8 cellular contexts compared by ENCODE assay signal in the genomic region with DNA sequence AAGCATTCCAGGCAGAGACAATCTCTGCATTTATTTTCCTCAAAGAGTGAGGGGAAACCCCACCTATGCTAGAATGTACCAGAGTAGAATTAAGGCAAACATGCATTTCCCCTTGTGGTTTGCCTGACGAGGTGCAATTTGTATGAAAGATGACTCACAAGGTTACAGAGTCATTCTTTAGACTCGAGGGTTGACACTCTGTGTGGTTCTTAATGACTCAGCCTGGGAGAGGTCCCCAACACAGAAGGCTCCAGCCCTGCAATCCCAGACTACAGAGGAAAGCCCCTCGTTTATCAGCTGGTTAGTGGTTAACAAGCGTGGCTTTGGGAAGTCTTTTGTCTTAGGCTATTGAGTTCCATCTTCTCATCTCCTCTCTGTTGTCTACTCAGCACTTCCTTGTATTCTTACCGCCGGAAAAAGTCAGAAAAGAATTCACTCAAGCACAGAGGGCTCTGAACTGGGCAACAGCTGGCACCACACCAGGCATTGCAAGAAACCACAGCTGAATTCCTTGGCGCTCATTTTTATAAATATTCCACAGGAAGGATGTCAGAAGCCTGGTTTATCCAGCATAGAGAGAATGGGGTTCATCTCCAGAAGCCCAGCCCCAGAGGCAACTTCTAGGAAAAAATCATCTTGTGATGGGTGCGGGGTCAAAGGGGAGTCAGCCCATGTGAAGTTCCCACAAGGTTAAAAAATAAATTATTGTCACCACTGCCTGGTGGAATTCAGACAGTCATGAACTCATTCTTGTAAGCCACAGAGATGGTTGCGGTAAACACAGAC. TPM values are rescaled to one million over a fixed set of nuclear protein-coding genes. Genes with fewer than 3 reads are reported as not detected.
A peak's percentile ranks its signal among the peaks of the same experiment; 100 is the strongest.
DNase-seq lines count a peak whose midpoint lies in the region; ATAC-seq, FAIRE-seq and TF ChIP-seq lines count a peak whose summit lies in the region.

No MANE protein-coding gene starts in this region.

- peaks cover 7% of the 10 kb centered on the region; the same call in 1 of the 2 replicates for H3K27me3 ChIP-seq in BJ (ENCODE audit: control insufficient read depth, insufficient read depth, low read length)
- H3K27me3 ChIP-seq in K562 (ENCODE audit: control insufficient read depth in 2 of 2, insufficient read depth in 2 of 2, low read length in 2 of 2) = no peaks in the 10 kb centered on the region

- no peaks in the 10 kb centered on the region for H3K4me1 ChIP-seq in K562 (replicated peaks in 1 of 2; ENCODE audit: control insufficient read depth in 2 of 2, insufficient read depth in 2 of 2, low read length in 2 of 2)

- 0% methylated on average over 9 of the region's 9 CpGs for WGBS in K562 (ENCODE audit: insufficient coverage, low coverage, missing lambda C conversion rate)

- no peaks in the 10 kb centered on the region for H3K79me2 ChIP-seq in K562 (ENCODE audit: control insufficient read depth, insufficient read depth, low read length)

- peak; percentile 97 for ATAC-seq in GM19351 (IDR thresholded peaks at IDR 0.05; ENCODE audit: unreplicated experiment)
- peak; percentile 99 for ATAC-seq in HG03442 (IDR thresholded peaks at IDR 0.05; ENCODE audit: unreplicated experiment)
- no peak for ATAC-seq in K562
- ATAC-seq in left lobe of liver = peak; percentile 24

- CTCF ChIA-PET in BJ (lab: Yijun Ruan, JAX) = interaction anchor here (0.6 to 1.7 kb wide), 7 partner anchors 11 to 184 kb away, joined by 3 to 5 read pairs (median 3); no protein-coding TSS in a partner anchor
- CTCF ChIA-PET in K562 (lab: Yijun Ruan, JAX; ENCODE audit: low intra/inter-chr PET ratio) = no interaction called here

- H3K27ac ChIP-seq in K562 (ENCODE audit: extremely low read depth, low read depth, low read length) = no peak overlapping the region

- H4K20me1 ChIP-seq in K562 (replicated peaks; ENCODE audit: control insufficient read depth, insufficient read depth, low read length) = no peaks in the 10 kb centered on the region

- H3K9me3 ChIP-seq in K562 (replicated peaks; ENCODE audit: control insufficient read depth, insufficient read depth, low read depth, low read length) = no peaks in the 10 kb centered on the region

- TF ChIP-seq CTCF in BJ (IDR thresholded peaks at IDR 0.05; ENCODE audit: insufficient read depth, low read depth, low read length) = peak; percentile 54
- no peak for TF ChIP-seq CTCF in K562 (IDR thresholded peaks at IDR 0.05 in 2 of 3, conservative IDR thresholded peaks at IDR 0.05 in 1 of 3; ENCODE audit: insufficient read depth in 2 of 3, low read depth in 1 of 3, low read length in 3 of 3)

- BruUV-seq in K562 (replicated peaks; lab: Mats Ljungman, UMichigan) = no TSS peak

- FAIRE-seq in K562 (lab: Jason Lieb, UNC) = peak; percentile 59

- H2AFZ ChIP-seq in K562 (ENCODE audit: low read depth, low read length) = no peak overlapping the region

- TF ChIP-seq POLR2A in K562 (conservative IDR thresholded peaks at IDR 0.05) = no peak

- DNase-seq in BJ (ENCODE audit: low read depth) (peak; percentile 98), T-helper 1 cell (peak; percentile 42 to 85 (median 59)), K562 (ENCODE audit: extremely low read depth in 1 of 4, low spot score in 3 of 4) (peak in 2 of 4 experiments; percentile 9 to 13), left lobe of liver (ENCODE audit: low spot score) (no peak), NCI-H1694 treated with DMSO at 0.1 percent for 48 hours (lab: John Stamatoyannopoulos, UW) (no peak)
- DNase-seq in stimulated activated CD4-positive, alpha-beta T cell treated with anti-CD3 and anti-CD28 coated beads, TNF-alpha, amount 100 ng/mL, for 48 hours (ENCODE audit: low read depth in 3 of 3) = peak; percentile 33 to 46 (median 35)

- H3K4me2 ChIP-seq in K562 (ENCODE audit: insufficient read depth, low read length) = no peak overlapping the region

- intact Hi-C loops in K562 (cut with micrococcal nuclease) = no loop called here

- TF ChIP-seq EP300 in K562 (IDR thresholded peaks at IDR 0.05; ENCODE audit: low read length) = no peak

- in situ Hi-C loops in K562 (cut with MboI) = no loop called here

- POLR2A ChIA-PET in BJ (lab: Charles Lee) = no interaction called here
- POLR2A ChIA-PET in K562 (lab: Yijun Ruan, JAX) = no interaction called here

- H3K9me1 ChIP-seq in K562 (ENCODE audit: control insufficient read depth, insufficient read depth, low read length) = no peaks in the 10 kb centered on the region

- H3K36me3 ChIP-seq in BJ (ENCODE audit: control insufficient read depth, insufficient read depth, low read length) (no peaks in the 10 kb centered on the region), K562 (ENCODE audit: control insufficient read depth, insufficient read depth, low read length) (no peaks in the 10 kb centered on the region)

- no peak for TF ChIP-seq RAD21 in K562 (CRISPR knock-in tag; conservative IDR thresholded peaks at IDR 0.05 in 1 of 2, IDR thresholded peaks at IDR 0.05 in 1 of 2)

- H3K9ac ChIP-seq in K562 (ENCODE audit: insufficient read depth in 1 of 2, low read depth in 2 of 2, low read length in 2 of 2) = no peak overlapping the region

- H3K4me3 ChIP-seq in BJ (ENCODE audit: low read depth, low read length) = no peak overlapping the region
- H3K4me3 ChIP-seq in K562 = no peak overlapping the region

TF ChIP-seq in K562, 482 proteins besides CTCF, POLR2A, EP300 and RAD21:
- TF ChIP-seq, protein P1, sequence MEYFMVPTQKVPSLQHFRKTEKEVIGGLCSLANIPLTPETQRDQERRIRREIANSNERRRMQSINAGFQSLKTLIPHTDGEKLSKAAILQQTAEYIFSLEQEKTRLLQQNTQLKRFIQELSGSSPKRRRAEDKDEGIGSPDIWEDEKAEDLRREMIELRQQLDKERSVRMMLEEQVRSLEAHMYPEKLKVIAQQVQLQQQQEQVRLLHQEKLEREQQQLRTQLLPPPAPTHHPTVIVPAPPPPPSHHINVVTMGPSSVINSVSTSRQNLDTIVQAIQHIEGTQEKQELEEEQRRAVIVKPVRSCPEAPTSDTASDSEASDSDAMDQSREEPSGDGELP (CRISPR knock-in tag; IDR thresholded peaks at IDR 0.05; ENCODE audit: borderline replicate concordance) = no peak
- TF ChIP-seq JUND (IDR thresholded peaks at IDR 0.05; ENCODE audit: borderline replicate concordance, low read depth, low read length) (peak; percentile 30; the same call in 1 of the 2 replicates), JUND (tag; IDR thresholded peaks at IDR 0.05; ENCODE audit: borderline replicate concordance, low read depth, low read length) (no peak; the same call in 2 of the 3 replicates), C11orf30 (IDR thresholded peaks at IDR 0.05; ENCODE audit: low read depth) (0 out of 2 replicates have a peak, but pooled peaks have one; percentile 10), ZNF354B (CRISPR knock-in tag; IDR thresholded peaks at IDR 0.05) (no peak), OTX1 (CRISPR knock-in tag; IDR thresholded peaks at IDR 0.05) (no peak), FOSL1 (tag; conservative IDR thresholded peaks at IDR 0.05) (peak; percentile 68), ZNF316 (IDR thresholded peaks at IDR 0.05) (0 out of 2 replicates have a peak, but pooled peaks have one; percentile 5)
- TF ChIP-seq, protein P2, sequence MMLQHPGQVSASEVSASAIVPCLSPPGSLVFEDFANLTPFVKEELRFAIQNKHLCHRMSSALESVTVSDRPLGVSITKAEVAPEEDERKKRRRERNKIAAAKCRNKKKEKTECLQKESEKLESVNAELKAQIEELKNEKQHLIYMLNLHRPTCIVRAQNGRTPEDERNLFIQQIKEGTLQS (IDR thresholded peaks at IDR 0.05) = peak; percentile 60
- TF ChIP-seq, protein P2 (CRISPR knock-in tag; conservative IDR thresholded peaks at IDR 0.05) = no peak

RNA-seq across cellular contexts. Expression of a gene that starts 24.4 kb away (rescaled TPM):
- 5.1 and 5.7 TPM in 2 replicates for polyA plus RNA-seq in BJ (2011; rRNA removed)
- polyA minus RNA-seq in BJ (2011; rRNA and poly(A)+ RNA removed) = 6.5 and 10.3 TPM in 2 replicates
- not detected in 2 replicates for total RNA-seq in K562 (2011; cell fraction: chromatin; rRNA removed; ENCODE audit: low replicate concordance)
- not detected in 2 replicates for total RNA-seq in K562 (2011; cell fraction: nucleolus; rRNA removed)
- total RNA-seq in K562 (2011; cell fraction: nucleoplasm; rRNA removed) = not detected in 2 replicates
- total RNA-seq in K562 (2014; rRNA removed) = 0.08 TPM in 1 of 2 replicates, not detected in the other
- not detected in 2 replicates for total RNA-seq in K562 (2014; rRNA removed; fragmentation: Illumina TruSeq; extraction: Trizol)
- total RNA-seq in K562 (2015; rRNA removed; fragmentation: Illumina TruSeq; extraction: Trizol) = under 0.01 TPM in 1 of 2 replicates, not detected in the other
- 0.07 and 0.27 TPM in 2 replicates for total RNA-seq in K562 (2021)
- 0.01 TPM in 1 of 2 replicates, not detected in the other for polyA plus RNA-seq in K562 (2011; rRNA removed)
- polyA plus RNA-seq in K562 (2011; cell fraction: cytosol; rRNA removed) = 0.01 TPM in 1 of 2 replicates, not detected in the other
- polyA plus RNA-seq in K562 (2011; cell fraction: nucleus; rRNA removed) = not detected in 2 replicates
- polyA plus RNA-seq in K562 (2012) = 0.07 and 0.14 TPM in 2 replicates
- polyA plus RNA-seq in K562 (2014; fragmentation: Illumina TruSeq; extraction: Trizol) = 0.01 TPM in 2 replicates
- under 1 TPM; 0.13 to 0.18 TPM for polyA plus RNA-seq in K562 (2014; fragmentation: Nextera tagmentation; extraction: Ambion mirVana)
- 0.03 TPM in 1 of 2 replicates, not detected in the other for polyA plus RNA-seq in K562 (2014; rRNA removed)
- polyA minus RNA-seq in K562 (2011; rRNA and poly(A)+ RNA removed) = not detected in 2 replicates
- 0.27 TPM in 1 of 2 replicates, not detected in the other for polyA minus RNA-seq in K562 (2011; cell fraction: cytosol; rRNA and poly(A)+ RNA removed)
- under 0.01 TPM in 1 of 2 replicates, not detected in the other for polyA minus RNA-seq in K562 (2011; cell fraction: nucleus; rRNA and poly(A)+ RNA removed)
- 16.2 TPM for total RNA-seq in left lobe of liver

Comparison
In these comparisons a context has a peak if more than half of its experiments do, and no peak if none do; other contexts are left out.
1. DNase-seq: peak in BJ (single experiment), T-helper 1 cell (5 of 5) and stimulated activated CD4-positive, alpha-beta T cell treated with anti-CD3 and anti-CD28 coated beads, TNF-alpha, amount 100 ng/mL, for 48 hours (3 of 3); none in left lobe of liver (single experiment) and NCI-H1694 treated with DMSO at 0.1 percent for 48 hours (single experiment).
2. RNA of a gene that starts 24.4 kb away (total RNA-seq): 16.2 TPM in left lobe of liver (single experiment); under 0.01 to 0.27 TPM in K562; every median in the first group is over 10 times any median in the second.